In genomic region chr6:131400054-131400781, GRCh38 we compare ENCODE assay signal across 11 cellular contexts.
DNase-seq lines count a peak whose midpoint lies in the region; ATAC-seq and TF ChIP-seq lines count a peak whose summit lies in the region.
"Had no signal": no experiment of that assay in that cellular context is flagged by ENCODE, and none has a peak within 500 bp of the region (broad histone marks: within the 10 kb centered on the region; RNA-seq: fewer than 3 reads in every experiment).

No MANE protein-coding gene starts in this region.

- H3K4me3 Mint-ChIP-seq in activated naive CD4-positive, alpha-beta T cell treated with anti-CD3 and anti-CD28 coated beads, Interleukin-2, amount 10 ng/mL, durations not matched to agents 7 days and 5 days = no peak overlapping the region
- no peak overlapping the region for H3K4me3 Mint-ChIP-seq in immature natural killer cell
- H3K4me3 Mint-ChIP-seq: activated CD8-positive, alpha-beta T cell treated with anti-CD3 and anti-CD28 coated beads for 36 hours had no signal

- no peaks in the 10 kb centered on the region for H3K27me3 Mint-ChIP-seq in activated naive CD4-positive, alpha-beta T cell treated with anti-CD3 and anti-CD28 coated beads, Interleukin-2, amount 10 ng/mL, durations not matched to agents 7 days and 5 days
- peaks cover 0 to 3% (median 1%) of the 10 kb centered on the region in 3 donors for H3K27me3 Mint-ChIP-seq in immature natural killer cell (ENCODE audit: low read depth in 3 of 3)
- H3K27me3 Mint-ChIP-seq: activated CD8-positive, alpha-beta T cell treated with anti-CD3 and anti-CD28 coated beads for 36 hours had no signal

- no peaks in the 10 kb centered on the region for H3K27me3 ChIP-seq in left lung

- in situ Hi-C loops in Caki2 (cut with HindIII; ENCODE audit: low pct_unique_long_range_greater_than_20kb, low sequenced_read_pairs) = no loop called here

- CTCF ChIA-PET in activated naive CD4-positive, alpha-beta T cell treated with anti-CD3 and anti-CD28 coated beads, Interleukin-2, amount 10 ng/mL, durations not matched to agents 7 days and 5 days (lab: Charles Lee) = no interaction called here

- intact Hi-C loops in left lung (cut with DNase I) = no loop called here
- intact Hi-C loops in posterior vena cava (cut with DNase I) = no loop called here

- ATAC-seq in left lung (peak; percentile 17), HG02623 (IDR thresholded peaks at IDR 0.05; ENCODE audit: unreplicated experiment) (no peak)
- ATAC-seq: psoas muscle had no signal

- H3K4me3 ChIP-seq in left lung = no peak overlapping the region
- H3K4me3 ChIP-seq: psoas muscle had no signal

- no peak overlapping the region for H3K27ac ChIP-seq in left lung
- H3K27ac ChIP-seq: psoas muscle had no signal

- peaks cover 3% of the 10 kb centered on the region for H3K36me3 Mint-ChIP-seq in activated naive CD4-positive, alpha-beta T cell treated with anti-CD3 and anti-CD28 coated beads, Interleukin-2, amount 10 ng/mL, durations not matched to agents 7 days and 5 days
- H3K36me3 Mint-ChIP-seq in immature natural killer cell = no peaks in the 10 kb centered on the region

- DNase-seq in Caki2 (ENCODE audit: low read depth) (peak; percentile 89), M059J (ENCODE audit: low read depth) (peak; percentile 99), amniotic epithelial cell (ENCODE audit: low read depth) (peak; percentile 84), left lung (no peak), immature natural killer cell (no peak), posterior vena cava (ENCODE audit: low spot score) (no peak)
- no peak for DNase-seq in activated naive CD4-positive, alpha-beta T cell treated with anti-CD3 and anti-CD28 coated beads, Interleukin-2, amount 10 ng/mL, durations not matched to agents 7 days and 5 days
- DNase-seq: activated CD8-positive, alpha-beta T cell treated with anti-CD3 and anti-CD28 coated beads for 36 hours; cerebellar nuclear complex; psoas muscle had no signal

- peaks cover 15% of the 10 kb centered on the region for H3K9me3 Mint-ChIP-seq in activated naive CD4-positive, alpha-beta T cell treated with anti-CD3 and anti-CD28 coated beads, Interleukin-2, amount 10 ng/mL, durations not matched to agents 7 days and 5 days
- peaks cover 0 to 11% (median 0%) of the 10 kb centered on the region in 6 donors for H3K9me3 Mint-ChIP-seq in immature natural killer cell

- no peaks in the 10 kb centered on the region for H3K36me3 ChIP-seq in left lung

- no peaks in the 10 kb centered on the region for H3K4me1 ChIP-seq in left lung
- H3K4me1 ChIP-seq: psoas muscle had no signal

- H3K9me3 ChIP-seq in left lung = peaks cover 0 to 11% of the 10 kb centered on the region in 2 donors
- H3K9me3 ChIP-seq: psoas muscle had no signal

- peaks cover 9% of the 10 kb centered on the region for H3K4me1 Mint-ChIP-seq in activated naive CD4-positive, alpha-beta T cell treated with anti-CD3 and anti-CD28 coated beads, Interleukin-2, amount 10 ng/mL, durations not matched to agents 7 days and 5 days
- no peaks in the 10 kb centered on the region for H3K4me1 Mint-ChIP-seq in immature natural killer cell

- no peak for TF ChIP-seq CTCF in left lung (IDR thresholded peaks at IDR 0.05)

- no peak overlapping the region for H3K27ac Mint-ChIP-seq in activated naive CD4-positive, alpha-beta T cell treated with anti-CD3 and anti-CD28 coated beads, Interleukin-2, amount 10 ng/mL, durations not matched to agents 7 days and 5 days
- no peak overlapping the region for H3K27ac Mint-ChIP-seq in immature natural killer cell
- H3K27ac Mint-ChIP-seq: activated CD8-positive, alpha-beta T cell treated with anti-CD3 and anti-CD28 coated beads for 36 hours had no signal

Comparison
In these comparisons a context has a peak if more than half of its experiments do, and no peak if none do; other contexts are left out.
1. DNase-seq: peak in Caki2 (single experiment), M059J (single experiment) and amniotic epithelial cell (single experiment); none in left lung (0 of 2), activated naive CD4-positive, alpha-beta T cell treated with anti-CD3 and anti-CD28 coated beads, Interleukin-2, amount 10 ng/mL, durations not matched to agents 7 days and 5 days (single experiment), immature natural killer cell (0 of 3) and posterior vena cava (single experiment).